ENCODE assay signal across 29 cellular contexts in the genomic region with DNA sequence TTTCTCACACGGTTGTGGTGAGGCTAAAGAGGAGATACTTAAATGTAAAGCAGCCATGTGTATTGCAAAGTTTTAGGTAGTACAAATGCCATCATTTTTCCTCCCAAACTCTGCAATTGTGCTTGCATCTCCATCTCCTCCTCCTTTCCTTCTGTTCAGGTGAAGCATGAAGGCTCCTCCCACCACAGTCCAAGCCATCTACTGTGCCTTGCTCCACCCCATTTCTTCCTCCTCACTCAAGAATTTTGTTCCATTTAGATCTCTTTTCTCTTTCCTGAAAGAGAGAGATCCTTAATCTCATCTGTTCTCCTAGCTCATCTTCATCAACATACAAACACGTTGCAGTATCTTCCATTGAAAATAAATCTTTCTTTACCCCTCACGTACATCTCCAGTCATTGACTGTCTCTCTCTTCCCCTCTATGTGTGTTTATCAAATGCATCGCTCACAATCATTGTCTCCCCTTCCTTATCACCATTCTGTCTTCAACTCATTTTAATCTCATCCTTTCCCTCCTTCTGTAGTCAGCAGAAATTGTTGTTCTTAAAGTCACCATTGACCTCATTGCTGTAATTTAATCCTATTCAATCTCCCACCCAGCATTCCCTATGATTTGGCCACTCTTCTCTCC.
"Had no signal": no experiment of that assay in that cellular context is flagged by ENCODE, and none has a peak within 500 bp of the region (broad histone marks: within the 10 kb centered on the region; RNA-seq: fewer than 3 reads in every experiment).

No MANE protein-coding gene starts in this region.

- H3K4me1 Mint-ChIP-seq: mesothelial cell of epicardium; natural killer cell; nephron progenitor cell; stimulated activated effector memory CD8-positive, alpha-beta T cell treated with anti-CD3 and anti-CD28 coated beads, Interleukin-12 subunit alpha, Interleukin-12 subunit beta, amount 100 ng/mL, for 72 hours had no signal

- DNase-seq: islet precursor cell; left ventricle myocardium inferior; mesendoderm; naive B cell; natural killer cell; nephron progenitor cell; nucleus accumbens; pancreas; posterior cingulate gyrus; retina; right cardiac atrium; stimulated activated CD4-positive, alpha-beta T cell treated with anti-CD3 and anti-CD28 coated beads, Interleukin-12 subunit alpha, Interleukin-12 subunit beta, amount 100 ng/mL, for 4 hours; stimulated activated CD4-positive, alpha-beta T cell treated with anti-CD3 and anti-CD28 coated beads, Interleukin-15, amount 100 ng/mL, for 24 hours; stimulated activated CD4-positive, alpha-beta T cell treated with anti-CD3 and anti-CD28 coated beads, Interleukin-2, amount 100 ng/mL, for 24 hours; stimulated activated CD4-positive, alpha-beta T cell treated with anti-CD3 and anti-CD28 coated beads, Interleukin-4, amount 100 ng/mL, for 1 hour; stimulated activated naive CD4-positive, alpha-beta T cell; tibial artery; trophoblast cell; upper lobe of right lung had no signal

- H3K36me3 ChIP-seq: left ventricle myocardium inferior, pancreas, prostate gland, suprapubic skin, thoracic aorta, tibial artery, upper lobe of right lung had no signal

- H3K27ac Mint-ChIP-seq: mesothelial cell of epicardium; naive B cell; natural killer cell; nephron progenitor cell; stimulated activated effector memory CD8-positive, alpha-beta T cell treated with anti-CD3 and anti-CD28 coated beads, Interleukin-12 subunit alpha, Interleukin-12 subunit beta, amount 100 ng/mL, for 72 hours; stimulated activated naive CD8-positive, alpha-beta T cell treated with anti-CD3 and anti-CD28 coated beads, Interleukin-15, Interleukin-2, amounts not matched to agents 100 ng/mL and 50 ng/mL, for 24 hours had no signal

- H3K4me3 Mint-ChIP-seq: mesothelial cell of epicardium; naive B cell; natural killer cell; nephron progenitor cell; stimulated activated effector memory CD8-positive, alpha-beta T cell treated with anti-CD3 and anti-CD28 coated beads, Interleukin-12 subunit alpha, Interleukin-12 subunit beta, amount 100 ng/mL, for 72 hours; stimulated activated naive CD8-positive, alpha-beta T cell treated with anti-CD3 and anti-CD28 coated beads, Interleukin-15, Interleukin-2, amounts not matched to agents 100 ng/mL and 50 ng/mL, for 24 hours had no signal

- H3K27me3 ChIP-seq: hepatocyte, pancreas, suprapubic skin, tibial artery had no signal

- H3K9me3 Mint-ChIP-seq: mesothelial cell of epicardium, nephron progenitor cell had no signal

- H3K4me3 ChIP-seq: hepatocyte, left ventricle myocardium inferior, lung, pancreas, prostate gland, skin epidermis, suprapubic skin, thoracic aorta, tibial artery, upper lobe of right lung had no signal

- ATAC-seq: natural killer cell; pancreas; right cardiac atrium; sciatic nerve; stimulated activated effector memory CD8-positive, alpha-beta T cell treated with anti-CD3 and anti-CD28 coated beads, Interleukin-12 subunit alpha, Interleukin-12 subunit beta, amount 100 ng/mL, for 72 hours; upper lobe of right lung had no signal

- H3K36me3 Mint-ChIP-seq: mesothelial cell of epicardium; naive B cell; natural killer cell; stimulated activated effector memory CD8-positive, alpha-beta T cell treated with anti-CD3 and anti-CD28 coated beads, Interleukin-12 subunit alpha, Interleukin-12 subunit beta, amount 100 ng/mL, for 72 hours had no signal

- H3K4me2 ChIP-seq: hepatocyte had no signal

- H3K79me2 ChIP-seq: hepatocyte had no signal

- H3K27ac ChIP-seq: hepatocyte, left ventricle myocardium inferior, pancreas, prostate gland, skin epidermis, suprapubic skin, thoracic aorta, tibial artery, upper lobe of right lung had no signal

- H2AFZ ChIP-seq: hepatocyte had no signal

- H3K27me3 Mint-ChIP-seq: naive B cell; stimulated activated naive CD8-positive, alpha-beta T cell treated with anti-CD3 and anti-CD28 coated beads, Interleukin-15, Interleukin-2, amounts not matched to agents 100 ng/mL and 50 ng/mL, for 24 hours had no signal

- H3K9me3 ChIP-seq: left ventricle myocardium inferior, pancreas, prostate gland, suprapubic skin, thoracic aorta, tibial artery, upper lobe of right lung had no signal
